In genomic region chr7:44637788-44638594, GRCh38 we compare ENCODE assay signal across 8 cellular contexts. TPM values are rescaled to one million over a fixed set of nuclear protein-coding genes. Genes with fewer than 3 reads are reported as not detected.
A peak's percentile ranks its signal among the peaks of the same experiment; 100 is the strongest.
DNase-seq lines count a peak whose midpoint lies in the region; ATAC-seq lines count a peak whose summit lies in the region.

No MANE protein-coding gene starts in this region.

- peak; percentile 53 for ATAC-seq in GM18867 (IDR thresholded peaks at IDR 0.05; ENCODE audit: unreplicated experiment)
- ATAC-seq in HG02981 (IDR thresholded peaks at IDR 0.05; ENCODE audit: unreplicated experiment): peak; percentile 37
- peak; percentile 11 for ATAC-seq in left ventricle myocardium superior

- H3K4me3 Mint-ChIP-seq in activated naive CD4-positive, alpha-beta T cell treated with anti-CD3 and anti-CD28 coated beads for 36 hours: peak overlapping the region; percentile 40

- peaks cover 5% of the 10 kb centered on the region for H3K36me3 Mint-ChIP-seq in activated naive CD4-positive, alpha-beta T cell treated with anti-CD3 and anti-CD28 coated beads for 36 hours (ENCODE audit: low read depth)

- DNase-seq in RPMI7951 (ENCODE audit: low read depth) (peak; percentile 91), left ventricle myocardium superior (peak; percentile 53), iPS-NIHi7 (ENCODE audit: extremely low spot score) (no peak), cortex of kidney (lab: John Stamatoyannopoulos, UW) (no peak)
- peak; percentile 90 for DNase-seq in activated naive CD4-positive, alpha-beta T cell treated with anti-CD3 and anti-CD28 coated beads for 36 hours
- peak; percentile 70 for DNase-seq in stimulated activated CD4-positive, alpha-beta T cell treated with anti-CD3 and anti-CD28 coated beads, Interleukin-4, amount 100 ng/mL, for 1 hour

- H3K27ac Mint-ChIP-seq in activated naive CD4-positive, alpha-beta T cell treated with anti-CD3 and anti-CD28 coated beads for 36 hours: peak overlapping the region; percentile 97

- CTCF ChIA-PET in activated naive CD4-positive, alpha-beta T cell treated with anti-CD3 and anti-CD28 coated beads for 36 hours (lab: Charles Lee): interaction anchor here (0.6 to 7.3 kb wide), 5 partner anchors 15 to 160 kb away, joined by 3 to 52 read pairs (median 4); partner anchors contain the start of gene OGDH

- H3K9me3 Mint-ChIP-seq in activated naive CD4-positive, alpha-beta T cell treated with anti-CD3 and anti-CD28 coated beads for 36 hours: no peaks in the 10 kb centered on the region

- intact Hi-C loops in activated naive CD4-positive, alpha-beta T cell treated with anti-CD3 and anti-CD28 coated beads for 36 hours (cut with micrococcal nuclease): loop anchor here (1.0 to 10.0 kb wide), 16 partner anchors 16 to 907 kb away; partner anchors contain the start of genes NUDCD3, OGDH, PPIA and PURB
- intact Hi-C loops in left ventricle myocardium superior (cut with micrococcal nuclease): no loop called here

- H3K4me1 Mint-ChIP-seq in activated naive CD4-positive, alpha-beta T cell treated with anti-CD3 and anti-CD28 coated beads for 36 hours (ENCODE audit: low read depth): peaks cover 72% of the 10 kb centered on the region

- no peaks in the 10 kb centered on the region for H3K27me3 Mint-ChIP-seq in activated naive CD4-positive, alpha-beta T cell treated with anti-CD3 and anti-CD28 coated beads for 36 hours (ENCODE audit: low read depth)

RNA-seq across cellular contexts. Expression of gene OGDH, which starts 31.6 kb away (rescaled TPM):
- 43.0 and 47.9 TPM in 2 replicates for total RNA-seq in RPMI7951 (2014; rRNA removed; shearing (Covaris generic))
- 10 to 100 TPM; 73.9 to 78.4 TPM for total RNA-seq in activated naive CD4-positive, alpha-beta T cell treated with anti-CD3 and anti-CD28 coated beads for 36 hours
- total RNA-seq in left ventricle myocardium superior: 701 TPM

RNA-seq across cellular contexts. Expression of gene TMED4, which starts 56.0 kb away (rescaled TPM):
- 232 and 263 TPM in 2 replicates for total RNA-seq in RPMI7951 (2014; rRNA removed; shearing (Covaris generic))
- total RNA-seq in activated naive CD4-positive, alpha-beta T cell treated with anti-CD3 and anti-CD28 coated beads for 36 hours: 10 to 100 TPM; 77.3 to 81.8 TPM
- total RNA-seq in left ventricle myocardium superior: 56.7 TPM

Comparison
In these comparisons a context has a peak if more than half of its experiments do, and no peak if none do; other contexts are left out.
1. DNase-seq: peak in RPMI7951 (single experiment), activated naive CD4-positive, alpha-beta T cell treated with anti-CD3 and anti-CD28 coated beads for 36 hours (single experiment), left ventricle myocardium superior (single experiment) and stimulated activated CD4-positive, alpha-beta T cell treated with anti-CD3 and anti-CD28 coated beads, Interleukin-4, amount 100 ng/mL, for 1 hour (single experiment); none in iPS-NIHi7 (single experiment) and cortex of kidney (single experiment).
2. Peak in every context shown above with its lines, with median percentiles within 50 percentile points of each other: ATAC-seq.